ENCODE assay signal across 1 cellular context in the genomic region with DNA sequence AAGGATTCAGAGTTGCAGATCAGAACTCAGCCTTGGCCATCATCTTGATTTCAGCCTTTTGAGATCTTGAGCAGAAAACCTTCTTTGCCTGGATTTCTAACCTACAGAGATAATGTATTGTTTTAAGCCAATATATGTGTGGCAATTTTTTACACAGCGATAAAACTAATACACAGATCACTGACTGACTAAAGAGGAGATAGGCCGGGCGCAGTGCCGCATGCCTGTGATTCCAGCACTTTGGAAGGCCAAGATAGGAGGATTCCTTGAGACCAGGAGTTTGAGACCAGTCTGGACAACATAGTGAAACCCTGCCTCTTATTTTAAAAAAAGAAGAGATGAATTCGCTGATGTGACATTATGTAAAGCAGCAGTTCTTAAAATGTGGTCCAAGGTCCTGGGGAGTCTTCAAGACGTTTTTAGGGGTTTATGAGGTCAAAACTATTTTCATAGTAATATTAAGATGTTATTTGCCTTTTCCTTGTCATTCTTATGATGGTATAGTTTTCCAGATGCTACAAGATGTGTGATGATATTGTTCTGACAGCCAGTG.
TF ChIP-seq lines count a peak whose summit lies in the region.

No MANE protein-coding gene starts in this region.

TF ChIP-seq in K562, 482 proteins besides CTCF, POLR2A, EP300 and RAD21:
- TF ChIP-seq SMARCC2 (IDR thresholded peaks at IDR 0.05; ENCODE audit: low read depth), result no peak
- no peak for TF ChIP-seq PRMT5 (CRISPR knock-in tag; IDR thresholded peaks at IDR 0.05)
- no peak for TF ChIP-seq ZNF24 (IDR thresholded peaks at IDR 0.05)
- TF ChIP-seq MAFF (IDR thresholded peaks at IDR 0.05; ENCODE audit: low read length), result peak; percentile 67
- TF ChIP-seq, protein P1, sequence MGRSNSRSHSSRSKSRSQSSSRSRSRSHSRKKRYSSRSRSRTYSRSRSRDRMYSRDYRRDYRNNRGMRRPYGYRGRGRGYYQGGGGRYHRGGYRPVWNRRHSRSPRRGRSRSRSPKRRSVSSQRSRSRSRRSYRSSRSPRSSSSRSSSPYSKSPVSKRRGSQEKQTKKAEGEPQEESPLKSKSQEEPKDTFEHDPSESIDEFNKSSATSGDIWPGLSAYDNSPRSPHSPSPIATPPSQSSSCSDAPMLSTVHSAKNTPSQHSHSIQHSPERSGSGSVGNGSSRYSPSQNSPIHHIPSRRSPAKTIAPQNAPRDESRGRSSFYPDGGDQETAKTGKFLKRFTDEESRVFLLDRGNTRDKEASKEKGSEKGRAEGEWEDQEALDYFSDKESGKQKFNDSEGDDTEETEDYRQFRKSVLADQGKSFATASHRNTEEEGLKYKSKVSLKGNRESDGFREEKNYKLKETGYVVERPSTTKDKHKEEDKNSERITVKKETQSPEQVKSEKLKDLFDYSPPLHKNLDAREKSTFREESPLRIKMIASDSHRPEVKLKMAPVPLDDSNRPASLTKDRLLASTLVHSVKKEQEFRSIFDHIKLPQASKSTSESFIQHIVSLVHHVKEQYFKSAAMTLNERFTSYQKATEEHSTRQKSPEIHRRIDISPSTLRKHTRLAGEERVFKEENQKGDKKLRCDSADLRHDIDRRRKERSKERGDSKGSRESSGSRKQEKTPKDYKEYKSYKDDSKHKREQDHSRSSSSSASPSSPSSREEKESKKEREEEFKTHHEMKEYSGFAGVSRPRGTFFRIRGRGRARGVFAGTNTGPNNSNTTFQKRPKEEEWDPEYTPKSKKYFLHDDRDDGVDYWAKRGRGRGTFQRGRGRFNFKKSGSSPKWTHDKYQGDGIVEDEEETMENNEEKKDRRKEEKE (IDR thresholded peaks at IDR 0.05; ENCODE audit: borderline replicate concordance in 1 of 2, control insufficient read depth in 1 of 2, low read depth in 2 of 2, low read length in 1 of 2), result no peak
- no peak for TF ChIP-seq ZNF354B (CRISPR knock-in tag; IDR thresholded peaks at IDR 0.05)
- no peak for TF ChIP-seq ZNF77 (CRISPR knock-in tag; IDR thresholded peaks at IDR 0.05)
- peak; percentile 23; the same call in 1 of the 2 replicates for TF ChIP-seq MAFK (IDR thresholded peaks at IDR 0.05; ENCODE audit: low read length)
- TF ChIP-seq, protein P2, sequence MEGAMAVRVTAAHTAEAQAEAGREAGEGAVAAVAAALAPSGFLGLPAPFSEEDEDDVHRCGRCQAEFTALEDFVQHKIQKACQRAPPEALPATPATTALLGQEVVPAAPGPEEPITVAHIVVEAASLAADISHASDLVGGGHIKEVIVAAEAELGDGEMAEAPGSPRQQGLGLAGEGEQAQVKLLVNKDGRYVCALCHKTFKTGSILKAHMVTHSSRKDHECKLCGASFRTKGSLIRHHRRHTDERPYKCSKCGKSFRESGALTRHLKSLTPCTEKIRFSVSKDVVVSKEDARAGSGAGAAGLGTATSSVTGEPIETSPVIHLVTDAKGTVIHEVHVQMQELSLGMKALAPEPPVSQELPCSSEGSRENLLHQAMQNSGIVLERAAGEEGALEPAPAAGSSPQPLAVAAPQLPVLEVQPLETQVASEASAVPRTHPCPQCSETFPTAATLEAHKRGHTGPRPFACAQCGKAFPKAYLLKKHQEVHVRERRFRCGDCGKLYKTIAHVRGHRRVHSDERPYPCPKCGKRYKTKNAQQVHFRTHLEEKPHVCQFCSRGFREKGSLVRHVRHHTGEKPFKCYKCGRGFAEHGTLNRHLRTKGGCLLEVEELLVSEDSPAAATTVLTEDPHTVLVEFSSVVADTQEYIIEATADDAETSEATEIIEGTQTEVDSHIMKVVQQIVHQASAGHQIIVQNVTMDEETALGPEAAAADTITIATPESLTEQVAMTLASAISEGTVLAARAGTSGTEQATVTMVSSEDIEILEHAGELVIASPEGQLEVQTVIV (CRISPR knock-in tag; IDR thresholded peaks at IDR 0.05; ENCODE audit: borderline replicate concordance), result no peak
- TF ChIP-seq, protein P3, sequence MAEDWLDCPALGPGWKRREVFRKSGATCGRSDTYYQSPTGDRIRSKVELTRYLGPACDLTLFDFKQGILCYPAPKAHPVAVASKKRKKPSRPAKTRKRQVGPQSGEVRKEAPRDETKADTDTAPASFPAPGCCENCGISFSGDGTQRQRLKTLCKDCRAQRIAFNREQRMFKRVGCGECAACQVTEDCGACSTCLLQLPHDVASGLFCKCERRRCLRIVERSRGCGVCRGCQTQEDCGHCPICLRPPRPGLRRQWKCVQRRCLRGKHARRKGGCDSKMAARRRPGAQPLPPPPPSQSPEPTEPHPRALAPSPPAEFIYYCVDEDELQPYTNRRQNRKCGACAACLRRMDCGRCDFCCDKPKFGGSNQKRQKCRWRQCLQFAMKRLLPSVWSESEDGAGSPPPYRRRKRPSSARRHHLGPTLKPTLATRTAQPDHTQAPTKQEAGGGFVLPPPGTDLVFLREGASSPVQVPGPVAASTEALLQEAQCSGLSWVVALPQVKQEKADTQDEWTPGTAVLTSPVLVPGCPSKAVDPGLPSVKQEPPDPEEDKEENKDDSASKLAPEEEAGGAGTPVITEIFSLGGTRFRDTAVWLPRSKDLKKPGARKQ (CRISPR knock-in tag; IDR thresholded peaks at IDR 0.05), result no peak
- no peak for TF ChIP-seq ZNF239 (CRISPR knock-in tag; IDR thresholded peaks at IDR 0.05)
- TF ChIP-seq ATF1 (CRISPR knock-in tag; IDR thresholded peaks at IDR 0.05), result no peak
- TF ChIP-seq ATF1 (tag; IDR thresholded peaks at IDR 0.05), result no peak
- no peak for TF ChIP-seq ZZZ3 (IDR thresholded peaks at IDR 0.05)
- TF ChIP-seq C11orf30 (IDR thresholded peaks at IDR 0.05; ENCODE audit: low read depth), result peak; percentile 64
- TF ChIP-seq MCM7 (IDR thresholded peaks at IDR 0.05), result no peak
- TF ChIP-seq MAFG (tag; conservative IDR thresholded peaks at IDR 0.05), result peak; percentile 49
- no peak for TF ChIP-seq NFXL1 (CRISPR knock-in tag; IDR thresholded peaks at IDR 0.05)
- no peak for TF ChIP-seq CSDE1 (IDR thresholded peaks at IDR 0.05)
- peak; percentile 83 for TF ChIP-seq ZNF316 (IDR thresholded peaks at IDR 0.05)
- no peak for TF ChIP-seq PHF8 (IDR thresholded peaks at IDR 0.05; ENCODE audit: borderline replicate concordance, low read length)
TF ChIP-seq in K562: peak in this region for 5.
